8 cellular contexts compared by ENCODE assay signal in genomic region chrX:153973127-153974002, GRCh38.
DNase-seq lines count a peak whose midpoint lies in the region; ATAC-seq and TF ChIP-seq lines count a peak whose summit lies in the region.

No MANE protein-coding gene starts in this region.

- no peak for ATAC-seq in GM21619 (IDR thresholded peaks at IDR 0.05; ENCODE audit: unreplicated experiment)

- H3K9ac ChIP-seq in muscle layer of colon (ENCODE audit: low read length), result peak overlapping the region; percentile 82

- TF ChIP-seq CTCF in cardiac fibroblast (IDR thresholded peaks at IDR 0.05; ENCODE audit: low read depth, low read length), result no peak

- H3K27me3 ChIP-seq in muscle layer of colon (ENCODE audit: control insufficient read depth in 1 of 2, insufficient read depth in 2 of 2, low read length in 2 of 2), result no peaks in the 10 kb centered on the region

- H3K27ac ChIP-seq in muscle layer of colon (ENCODE audit: low read depth, low read length), result peak overlapping the region; percentile 1

- H3K4me3 ChIP-seq in cardiac fibroblast (replicated peaks in 1 of 2; ENCODE audit: low read depth in 2 of 2, low read length in 2 of 2) (peak overlapping the region; percentile 44 to 59), muscle layer of colon (ENCODE audit: low read depth in 1 of 2, low read length in 2 of 2) (peak overlapping the region; percentile 48 to 65)

- H3K9me3 ChIP-seq in muscle layer of colon (ENCODE audit: low read length), result peaks cover 4% of the 10 kb centered on the region

- no peaks in the 10 kb centered on the region for H3K36me3 ChIP-seq in muscle layer of colon (ENCODE audit: insufficient read depth, low read length)

- H3K4me1 ChIP-seq in muscle layer of colon (ENCODE audit: insufficient read depth, low read length), result peaks cover 24% of the 10 kb centered on the region

- DNase-seq in DMS 273 treated with DMSO at 0.1 percent for 48 hours (lab: John Stamatoyannopoulos, UW) (peak; percentile 27), NCI-H1105 (lab: John Stamatoyannopoulos, UW) (peak; percentile 81), cardiac fibroblast (ENCODE audit: low read depth in 2 of 2) (no peak), NCI-H345 treated with DMSO at 0.1 percent for 48 hours (lab: John Stamatoyannopoulos, UW; ENCODE audit: unreplicated experiment) (no peak), HuH-7.5 (ENCODE audit: low spot score) (no peak), SKM-1 treated with dmso at 0.1 percent for 144 hours (lab: John Stamatoyannopoulos, UW; ENCODE audit: unreplicated experiment) (no peak)

Comparison
In these comparisons a context has a peak if more than half of its experiments do, and no peak if none do; other contexts are left out.
1. DNase-seq: peak in DMS 273 treated with DMSO at 0.1 percent for 48 hours (single experiment) and NCI-H1105 (single experiment); none in cardiac fibroblast (0 of 2), NCI-H345 treated with DMSO at 0.1 percent for 48 hours (single experiment), HuH-7.5 (single experiment) and SKM-1 treated with dmso at 0.1 percent for 144 hours (single experiment).